Comparison of ENCODE assay signal across 8 cellular contexts in genomic region chr3:194315088-194315964, GRCh38. TPM values are rescaled to one million over a fixed set of nuclear protein-coding genes. Genes with fewer than 3 reads are reported as not detected.
DNase-seq lines count a peak whose midpoint lies in the region; ATAC-seq and TF ChIP-seq lines count a peak whose summit lies in the region.

No MANE protein-coding gene starts in this region.

- CTCF ChIA-PET in Caco-2 (lab: Charles Lee) = interaction anchor here (0.6 to 1.6 kb wide), 33 partner anchors 10 to 660 kb away, joined by 3 to 47 read pairs (median 5); partner anchors contain the start of gene HES1

- peaks cover 14% of the 10 kb centered on the region for H3K9me3 Mint-ChIP-seq in Caco-2 (ENCODE audit: unreplicated experiment)

- H3K4me3 ChIP-seq in Caco-2 (ENCODE audit: low read depth, low read length) (peak overlapping the region; percentile 51), mucosa of descending colon (no peak overlapping the region)

- peaks cover 49% of the 10 kb centered on the region for H3K4me1 Mint-ChIP-seq in Caco-2 (ENCODE audit: low read depth, unreplicated experiment)

- no peaks in the 10 kb centered on the region for H3K36me3 ChIP-seq in Caco-2 (ENCODE audit: control insufficient read depth, insufficient read depth, low read length)
- H3K36me3 ChIP-seq in mucosa of descending colon (ENCODE audit: low read depth) = no peaks in the 10 kb centered on the region

- no peaks in the 10 kb centered on the region for H3K27me3 ChIP-seq in Caco-2 (replicated peaks; ENCODE audit: control insufficient read depth, insufficient read depth, low read length)

- peaks cover 16% of the 10 kb centered on the region for H3K36me3 Mint-ChIP-seq in Caco-2 (ENCODE audit: insufficient read depth, unreplicated experiment)

- intact Hi-C loops in Caco-2 (cut with micrococcal nuclease; ENCODE audit: unreplicated experiment) (loop anchor here (1.0 kb wide), 7 partner anchors 19 to 650 kb away; partner anchors contain the start of gene HES1), mucosa of descending colon (cut with DNase I, micrococcal nuclease) (loop anchor here (5.0 to 10.0 kb wide), 3 partner anchors 178 to 533 kb away; partner anchors contain the start of gene HES1 (in 1 of the 2))

- no peaks in the 10 kb centered on the region for H3K27me3 Mint-ChIP-seq in Caco-2 (ENCODE audit: insufficient read depth, unreplicated experiment)

- BruUV-seq in Caco-2 (replicated peaks; lab: Mats Ljungman, UMichigan) = TSS peak; percentile 72

- H3K27ac Mint-ChIP-seq in Caco-2 (ENCODE audit: unreplicated experiment) = peak overlapping the region; percentile 93

- H3K4me1 ChIP-seq in Caco-2 (peaks cover 41% of the 10 kb centered on the region), mucosa of descending colon (ENCODE audit: low read depth) (peaks cover 6% of the 10 kb centered on the region)

- TF ChIP-seq CTCF in Caco-2 (IDR thresholded peaks at IDR 0.05; ENCODE audit: insufficient read depth in 1 of 2, low read depth in 1 of 2, low read length in 1 of 2, severe bottlenecking in 1 of 2, unreplicated experiment in 1 of 2) (peak; percentile 87 to 95), mucosa of descending colon (IDR thresholded peaks at IDR 0.05) (peak; percentile 91)

- H3K4me3 Mint-ChIP-seq in Caco-2 (ENCODE audit: unreplicated experiment) = peak overlapping the region; percentile 85

- ATAC-seq in GM21360 (IDR thresholded peaks at IDR 0.05; ENCODE audit: unreplicated experiment) (peak; percentile 74), mucosa of descending colon (peak; percentile 94)

- peaks cover 20% of the 10 kb centered on the region for H3K9me3 ChIP-seq in Caco-2
- H3K9me3 ChIP-seq in mucosa of descending colon = peaks cover 2% of the 10 kb centered on the region

- DNase-seq in Caco-2 (peak; percentile 92 to 95), HT-29 (ENCODE audit: low spot score) (peak; percentile 91), NOMO-1 (lab: John Stamatoyannopoulos, UW; ENCODE audit: unreplicated experiment in 2 of 2) (peak; percentile 73 to 82), epidermal melanocyte (ENCODE audit: insufficient read length, low spot score) (peak; percentile 83), mucosa of descending colon (peak; percentile 83 to 90 (median 87))
- DNase-seq in activated CD8-positive, alpha-beta memory T cell treated with anti-CD3 and anti-CD28 coated beads, Interleukin-2, amount 50 U/mL, for 4 hours = peak; percentile 85
- peak; percentile 72 to 81 for DNase-seq in stimulated activated CD8-positive, alpha-beta memory T cell treated with anti-CD3 and anti-CD28 coated beads, Interleukin-2, amount 100 ng/mL, for 48 hours (ENCODE audit: low read depth in 2 of 2)

- POLR2A ChIA-PET in Caco-2 (lab: Charles Lee) = interaction anchor here (1.0 to 1.4 kb wide), 3 partner anchors 174 to 184 kb away, joined by 3 to 7 read pairs (median 5); no protein-coding TSS in a partner anchor

RNA-seq across cellular contexts. Expression of gene CPN2, which starts 35.8 kb away (rescaled TPM):
- not detected in 2 replicates for total RNA-seq in Caco-2 (2022)
- total RNA-seq in HT-29 (2014; rRNA removed; shearing (Covaris generic)) = not detected in 2 replicates
- under 1 TPM in 1 of 3 donors, not detected in 2; 0.14 TPM for total RNA-seq in mucosa of descending colon

RNA-seq across cellular contexts. Expression of gene LRRC15, which starts 54.2 kb away (rescaled TPM):
- total RNA-seq in Caco-2 (2022) (0.09 and 0.16 TPM in 2 replicates), mucosa of descending colon (1 to 10 TPM in 1 of 3 donors, under 1 TPM in 2; 0.22 to 1.8 (median 0.29) TPM)
- total RNA-seq in HT-29 (2014; rRNA removed; shearing (Covaris generic)) = not detected in 2 replicates
